In genomic region chr7:15560968-15561367, GRCh38 we compare ENCODE assay signal across 3 cellular contexts.
TF ChIP-seq lines count a peak whose summit lies in the region.

No MANE protein-coding gene starts in this region.

TF ChIP-seq in endothelial cell of umbilical vein, 7 proteins besides CTCF, POLR2A, EP300 and RAD21 (continued from another document):
- no peak for TF ChIP-seq GATA2 (IDR thresholded peaks at IDR 0.05; ENCODE audit: insufficient read depth, insufficient read length, low read depth, low read length)

TF ChIP-seq in liver, 16 proteins besides CTCF, POLR2A, EP300 and RAD21 (continued from another document):
- TF ChIP-seq ZBTB33 (IDR thresholded peaks at IDR 0.05) (no peak), REST (IDR thresholded peaks at IDR 0.05) (no peak), FOXA2 (IDR thresholded peaks at IDR 0.05) (no peak), TAF1 (conservative IDR thresholded peaks at IDR 0.05) (no peak)

TF ChIP-seq in HEK293T, 16 proteins besides CTCF, POLR2A, EP300 and RAD21 (continued from another document):
- no peak for TF ChIP-seq LEF1 (IDR thresholded peaks at IDR 0.05; ENCODE audit: borderline replicate concordance)
- no peak for TF ChIP-seq FOXA1 (IDR thresholded peaks at IDR 0.05)
